Comparison of ENCODE assay signal across 8 cellular contexts in genomic region chrX:54639346-54640102, GRCh38.
DNase-seq lines count a peak whose midpoint lies in the region; ATAC-seq and TF ChIP-seq lines count a peak whose summit lies in the region.

No MANE protein-coding gene starts in this region.

- H3K27me3 Mint-ChIP-seq in CD14-positive monocyte (ENCODE audit: low read depth in 3 of 3), result peaks cover 0 to 4% (median 1%) of the 10 kb centered on the region in 3 donors

- H3K4me3 Mint-ChIP-seq in CD14-positive monocyte, result peak overlapping the region; percentile 86 to 92

- DNase-seq in CD14-positive monocyte (ENCODE audit: low spot score), result peak; percentile 91
- DNase-seq in NCI-H69 (lab: John Stamatoyannopoulos, UW), result peak; percentile 96
- DNase-seq in activated CD4-positive, alpha-beta T cell treated with anti-CD3 and anti-CD28 coated beads, Interleukin-2, amount 50 U/mL, for 1 hour, result peak; percentile 92
- peak; percentile 94 for DNase-seq in dedifferentiated amniotic fluid mesenchymal stem cell (ENCODE audit: extremely low spot score)
- peak; percentile 90 for DNase-seq in left lobe of liver (ENCODE audit: low spot score)
- peak; percentile 92 to 93 for DNase-seq in stimulated activated CD4-positive, alpha-beta T cell treated with anti-CD3 and anti-CD28 coated beads, Interleukin-2, amount 100 ng/mL, for 24 hours

- peak overlapping the region; percentile 97 to 99 (median 98) for H3K27ac Mint-ChIP-seq in CD14-positive monocyte

- peak; percentile 67 for TF ChIP-seq CTCF in CD14-positive monocyte (IDR thresholded peaks at IDR 0.05)

- peaks cover 0 to 9% (median 4%) of the 10 kb centered on the region in 7 donors for H3K9me3 Mint-ChIP-seq in CD14-positive monocyte

- no peaks in the 10 kb centered on the region for H3K36me3 Mint-ChIP-seq in CD14-positive monocyte

- peak; percentile 94 for ATAC-seq in GM19395 (IDR thresholded peaks at IDR 0.05; ENCODE audit: unreplicated experiment)
- peak; percentile 92 for ATAC-seq in HG03558 (IDR thresholded peaks at IDR 0.05; ENCODE audit: extremely low read depth, unreplicated experiment)
- peak; percentile 89 for ATAC-seq in left lobe of liver

- H3K4me1 Mint-ChIP-seq in CD14-positive monocyte, result peaks cover 4% of the 10 kb centered on the region

- intact Hi-C loops in CD14-positive monocyte (cut with micrococcal nuclease), result loop anchor here (10.0 kb wide), 6 partner anchors 105 to 1075 kb away; partner anchors contain the start of genes MAGED2 (in 2 of the 2), APEX2 (in 1 of the 2), GNL3L (in 1 of the 2) and RRAGB (in 1 of the 2)

Comparison
In these comparisons a context has a peak if more than half of its experiments do, and no peak if none do; other contexts are left out.
1. Peak in every context shown above with its lines: DNase-seq and ATAC-seq.